In the genomic region with DNA sequence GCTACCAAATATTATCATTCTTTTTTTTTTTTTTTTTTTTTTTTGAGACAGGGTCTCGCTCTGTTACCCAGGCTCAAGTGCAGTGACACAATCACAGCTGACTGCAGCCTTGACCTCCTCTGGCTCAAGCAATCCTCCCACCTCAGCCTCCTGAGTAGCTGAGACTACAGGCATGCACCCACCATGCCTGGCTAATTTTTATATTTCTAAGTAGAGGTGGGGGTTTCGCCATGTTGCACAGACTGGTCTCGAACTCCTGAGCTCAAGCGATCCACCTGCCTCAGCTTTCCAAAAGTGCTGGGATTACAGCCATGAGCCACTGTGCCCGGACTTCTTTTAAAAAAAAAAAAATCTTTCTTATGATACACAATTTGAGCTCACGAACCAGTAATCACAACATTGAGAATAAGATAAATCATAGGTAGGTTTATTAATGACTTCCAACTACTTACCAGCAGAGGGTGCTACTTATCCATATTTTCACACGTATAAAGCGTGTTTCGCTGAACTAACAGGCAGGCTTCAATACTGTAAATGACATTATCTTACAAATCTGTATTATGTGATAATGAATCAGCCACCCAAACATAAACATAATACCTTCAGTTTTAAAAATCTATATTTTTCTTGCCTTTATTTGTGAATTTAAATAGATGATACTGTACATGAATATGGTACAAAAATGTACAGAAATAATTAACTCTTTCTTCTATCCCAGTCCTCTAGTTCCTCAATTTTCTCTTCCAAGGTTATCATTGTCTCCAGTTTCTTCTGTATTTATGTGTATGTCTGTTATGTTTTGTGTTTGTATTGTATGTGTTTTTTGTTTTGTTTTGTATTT, we compare ENCODE assay signal across 1 cellular context.
TF ChIP-seq lines count a peak whose summit lies in the region.

No MANE protein-coding gene starts in this region.

TF ChIP-seq in HCT116, 20 proteins besides CTCF, POLR2A, EP300 and RAD21 (continued from another document):
- TF ChIP-seq, protein P1, sequence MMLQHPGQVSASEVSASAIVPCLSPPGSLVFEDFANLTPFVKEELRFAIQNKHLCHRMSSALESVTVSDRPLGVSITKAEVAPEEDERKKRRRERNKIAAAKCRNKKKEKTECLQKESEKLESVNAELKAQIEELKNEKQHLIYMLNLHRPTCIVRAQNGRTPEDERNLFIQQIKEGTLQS (IDR thresholded peaks at IDR 0.05) = no peak
- no peak for TF ChIP-seq FOSL1 (IDR thresholded peaks at IDR 0.05; ENCODE audit: low read depth)
- no peak for TF ChIP-seq EGR1 (IDR thresholded peaks at IDR 0.05; ENCODE audit: low read depth)
- no peak for TF ChIP-seq SRF (IDR thresholded peaks at IDR 0.05; ENCODE audit: low read depth)
